23 cellular contexts compared by ENCODE assay signal in genomic region chr16:69274699-69275235, GRCh38. TPM values are rescaled to one million over a fixed set of nuclear protein-coding genes. Genes with fewer than 3 reads are reported as not detected.
DNase-seq lines count a peak whose midpoint lies in the region; ATAC-seq and TF ChIP-seq lines count a peak whose summit lies in the region.
"Had no signal": no experiment of that assay in that cellular context is flagged by ENCODE, and none has a peak within 500 bp of the region (broad histone marks: within the 10 kb centered on the region; RNA-seq: fewer than 3 reads in every experiment).

No MANE protein-coding gene starts in this region.

- no peaks in the 10 kb centered on the region; the same call in 1 of the 2 replicates for H3K27me3 Mint-ChIP-seq in HFFc6 (ENCODE audit: insufficient read depth)
- H3K27me3 Mint-ChIP-seq in chondrocyte (ENCODE audit: low read depth) = no peaks in the 10 kb centered on the region
- H3K27me3 Mint-ChIP-seq in activated naive CD8-positive, alpha-beta T cell treated with anti-CD3 and anti-CD28 coated beads, Interleukin-2, amount 50 U/mL, for 24 hours = no peaks in the 10 kb centered on the region
- H3K27me3 Mint-ChIP-seq: IgD-negative memory B cell had no signal

- H3K36me3 Mint-ChIP-seq in HFFc6 (ENCODE audit: low read depth) = peaks cover 30% of the 10 kb centered on the region
- peaks cover 9% of the 10 kb centered on the region for H3K36me3 Mint-ChIP-seq in chondrocyte (ENCODE audit: low read depth)
- H3K36me3 Mint-ChIP-seq in activated naive CD8-positive, alpha-beta T cell treated with anti-CD3 and anti-CD28 coated beads, Interleukin-2, amount 50 U/mL, for 24 hours (ENCODE audit: low read depth) = peaks cover 3% of the 10 kb centered on the region

- intact Hi-C loops in psoas muscle (cut with DNase I) = loop anchor here in 1 of 2 donors (10.0 kb wide), 1 partner anchor 90 kb away; the partner anchor contains the start of gene SNTB2

- peak overlapping the region; percentile 86 for H3K27ac Mint-ChIP-seq in HFFc6
- peak overlapping the region; percentile 66 for H3K27ac Mint-ChIP-seq in chondrocyte (ENCODE audit: unreplicated experiment)
- no peak overlapping the region for H3K27ac Mint-ChIP-seq in activated naive CD8-positive, alpha-beta T cell treated with anti-CD3 and anti-CD28 coated beads, Interleukin-2, amount 50 U/mL, for 24 hours
- H3K27ac Mint-ChIP-seq: IgD-negative memory B cell had no signal

- H3K9me3 ChIP-seq in psoas muscle = no peaks in the 10 kb centered on the region
- H3K9me3 ChIP-seq: HAP-1 had no signal

- H3K27ac ChIP-seq in ACC112 (ENCODE audit: low read depth, low read length) = peak overlapping the region; percentile 94
- peak overlapping the region; percentile 14 for H3K27ac ChIP-seq in psoas muscle
- H3K27ac ChIP-seq: C4-2B had no signal

- H3K27me3 ChIP-seq in ACC112 (ENCODE audit: insufficient read depth, low read length) = no peaks in the 10 kb centered on the region
- no peaks in the 10 kb centered on the region for H3K27me3 ChIP-seq in psoas muscle (ENCODE audit: insufficient read depth in 3 of 3, low read length in 2 of 3)

- H3K79me2 ChIP-seq in ACC112 (ENCODE audit: control insufficient read depth, insufficient read depth, low read length, unreplicated experiment) = peaks cover 2% of the 10 kb centered on the region

- peaks cover 52% of the 10 kb centered on the region for H3K4me1 ChIP-seq in ACC112 (ENCODE audit: control insufficient read depth, insufficient read depth, low read length, unreplicated experiment)
- H3K4me1 ChIP-seq in psoas muscle = peaks cover 23% of the 10 kb centered on the region
- H3K4me1 ChIP-seq: HAP-1 had no signal

- no peak overlapping the region for H2AFZ ChIP-seq in ACC112 (ENCODE audit: low read length, unreplicated experiment)

- no peak for ATAC-seq in psoas muscle
- no peak for ATAC-seq in activated naive CD8-positive, alpha-beta T cell treated with anti-CD3 and anti-CD28 coated beads, Interleukin-2, amount 50 U/mL, for 24 hours
- ATAC-seq: activated T-cell treated with anti-CD3 and anti-CD28 coated beads, Interleukin-2, amount 50 U/mL, for 4 hours had no signal

- peaks cover 3% of the 10 kb centered on the region; the same call in 1 of the 2 replicates for H3K9me3 Mint-ChIP-seq in HFFc6
- H3K9me3 Mint-ChIP-seq in chondrocyte (ENCODE audit: low read depth) = peaks cover 3% of the 10 kb centered on the region
- H3K9me3 Mint-ChIP-seq in activated naive CD8-positive, alpha-beta T cell treated with anti-CD3 and anti-CD28 coated beads, Interleukin-2, amount 50 U/mL, for 24 hours = no peaks in the 10 kb centered on the region
- H3K9me3 Mint-ChIP-seq: activated T-cell treated with anti-CD3 and anti-CD28 coated beads, Interleukin-2, amount 50 U/mL, for 4 hours; IgD-negative memory B cell had no signal

- H3K4me1 Mint-ChIP-seq in HFFc6 (ENCODE audit: low read depth) (peaks cover 71% of the 10 kb centered on the region), chondrocyte (ENCODE audit: low read depth) (peaks cover 58% of the 10 kb centered on the region)
- peaks cover 2% of the 10 kb centered on the region for H3K4me1 Mint-ChIP-seq in activated naive CD8-positive, alpha-beta T cell treated with anti-CD3 and anti-CD28 coated beads, Interleukin-2, amount 50 U/mL, for 24 hours
- H3K4me1 Mint-ChIP-seq: IgD-negative memory B cell had no signal

- TF ChIP-seq CTCF in HFFc6 (IDR thresholded peaks at IDR 0.05) (no peak), chondrocyte (IDR thresholded peaks at IDR 0.05) (no peak), psoas muscle (IDR thresholded peaks at IDR 0.05) (no peak)

- H3K4me3 ChIP-seq in ACC112 (ENCODE audit: low read depth, low read length) (no peak overlapping the region), psoas muscle (no peak overlapping the region)
- H3K4me3 ChIP-seq: HAP-1, lung had no signal

- H3K36me3 ChIP-seq in ACC112 (ENCODE audit: insufficient read depth, low read length) (peaks cover 7% of the 10 kb centered on the region; the same call in 1 of the 2 replicates), psoas muscle (ENCODE audit: insufficient read depth in 1 of 2, low read depth in 1 of 2) (peaks cover 3 to 5% of the 10 kb centered on the region in 2 donors)

- 52 to 62% (median 60%) methylated on average over 4 of the region's 4 CpGs for WGBS in psoas muscle, 3 donors

- H3K4me3 Mint-ChIP-seq in HFFc6 (no peak overlapping the region; the same call in 1 of the 2 replicates), chondrocyte (ENCODE audit: unreplicated experiment) (no peak overlapping the region)
- H3K4me3 Mint-ChIP-seq in activated naive CD8-positive, alpha-beta T cell treated with anti-CD3 and anti-CD28 coated beads, Interleukin-2, amount 50 U/mL, for 24 hours = no peak overlapping the region
- H3K4me3 Mint-ChIP-seq: activated T-cell treated with anti-CD3 and anti-CD28 coated beads, Interleukin-2, amount 50 U/mL, for 4 hours; IgD-negative memory B cell had no signal

- no peak for DNase-seq in HFFc6
- no peak for DNase-seq in chondrocyte (ENCODE audit: low spot score)
- no peak for DNase-seq in psoas muscle
- no peak for DNase-seq in kidney tubule cell (ENCODE audit: low spot score)
- no peak for DNase-seq in stimulated activated CD4-positive, alpha-beta T cell treated with anti-CD3 and anti-CD28 coated beads, Interleukin-4, amount 100 ng/mL, for 1 hour
- DNase-seq in activated naive CD8-positive, alpha-beta T cell treated with anti-CD3 and anti-CD28 coated beads, Interleukin-2, amount 50 U/mL, for 24 hours = no peak
- DNase-seq in iPS-NIHi11 (ENCODE audit: low spot score) = no peak
- DNase-seq: activated CD4-positive, CD25-positive, alpha-beta regulatory T cell treated with anti-CD3 and anti-CD28 coated beads, Interleukin-2, amount 50 U/mL, for 72 hours; activated CD8-positive, alpha-beta memory T cell treated with anti-CD3 and anti-CD28 coated beads for 24 hours; activated naive CD4-positive, alpha-beta T cell treated with Interleukin-2 at 50 U/mL for 16 hours; activated T-cell treated with anti-CD3 and anti-CD28 coated beads, Interleukin-2, amount 50 U/mL, for 4 hours; anterior cingulate cortex; caudate nucleus; foreskin melanocyte; NCI-H187 treated with DMSO at 0.1 percent for 48 hours; NCI-H2227 treated with DMSO at 0.1 percent for 48 hours; NCI-H82; nucleus accumbens had no signal

RNA-seq across cellular contexts. Expression of gene VPS4A, which starts 36.4 kb away (rescaled TPM):
- 10 to 100 TPM; 33.2 to 39.8 (median 36.7) TPM for total RNA-seq in HFFc6 (2021; fragmentation: NEBNext Ultra II Directional; extraction: Animal tissue kit (Norgen Biotek cat#: 25700))
- total RNA-seq in chondrocyte (27.3 to 30.5 TPM (median 29.2 TPM) in 3 replicates), psoas muscle (10 to 100 TPM; 46.2 to 60.6 (median 55.5) TPM)
- 10 to 100 TPM; 38.1 to 76.2 (median 56.5) TPM for polyA plus RNA-seq in psoas muscle

RNA-seq across cellular contexts. Expression of gene PDF, which starts 55.6 kb away (rescaled TPM):
- 10 to 100 TPM; 14.5 to 21.1 (median 16.5) TPM for total RNA-seq in HFFc6 (2021; fragmentation: NEBNext Ultra II Directional; extraction: Animal tissue kit (Norgen Biotek cat#: 25700))
- total RNA-seq in chondrocyte (11.5 to 16.2 TPM (median 15.3 TPM) in 3 replicates), psoas muscle (10 to 100 TPM in 2 of 4 donors, 1 to 10 TPM in 2; 8.7 to 16.4 (median 11.0) TPM)
- polyA plus RNA-seq in psoas muscle = 10 to 100 TPM in 1 of 3 donors, 1 to 10 TPM in 2; 6.8 to 19.8 (median 7.8) TPM
